ENCODE assay signal across 11 cellular contexts in the genomic region with DNA sequence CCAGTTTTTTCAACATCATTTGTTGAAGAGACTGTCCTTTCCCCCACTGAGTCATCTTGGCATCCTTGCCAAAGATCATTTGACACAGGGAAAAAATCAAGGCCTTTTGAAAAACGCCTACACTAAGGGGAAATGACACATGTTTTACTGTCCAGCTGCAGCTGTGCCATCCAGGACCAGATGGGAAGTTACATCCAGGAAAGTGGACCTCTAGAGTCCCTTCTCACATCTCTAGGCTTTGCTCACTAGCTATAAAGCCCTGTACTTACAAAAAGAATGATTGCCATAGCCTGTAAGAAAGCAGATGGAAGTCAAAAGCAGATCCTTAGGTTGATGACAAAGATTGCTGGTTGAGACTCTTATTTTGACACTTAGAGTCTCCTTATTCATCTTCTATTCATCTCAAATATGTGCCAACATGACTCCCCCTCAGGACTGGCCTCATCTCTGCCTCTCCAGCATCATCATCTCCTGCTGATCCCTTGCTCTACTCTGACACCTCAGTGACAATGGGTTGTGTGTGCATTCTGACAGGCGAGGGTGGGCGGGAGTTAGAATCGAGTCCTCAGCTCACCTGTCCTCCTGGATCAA. TPM values are rescaled to one million over a fixed set of nuclear protein-coding genes. Genes with fewer than 3 reads are reported as not detected.
DNase-seq lines count a peak whose midpoint lies in the region; ATAC-seq and FAIRE-seq lines count a peak whose summit lies in the region.
"Had no signal": no experiment of that assay in that cellular context is flagged by ENCODE, and none has a peak within 500 bp of the region (broad histone marks: within the 10 kb centered on the region; RNA-seq: fewer than 3 reads in every experiment).

No MANE protein-coding gene starts in this region.

- H3K9me3 Mint-ChIP-seq in CD8-positive, alpha-beta memory T cell, result no peaks in the 10 kb centered on the region
- no peaks in the 10 kb centered on the region for H3K9me3 Mint-ChIP-seq in activated naive CD8-positive, alpha-beta T cell treated with anti-CD3 and anti-CD28 coated beads for 36 hours

- no peak overlapping the region for H3K27ac Mint-ChIP-seq in CD8-positive, alpha-beta memory T cell
- no peak overlapping the region for H3K27ac Mint-ChIP-seq in activated naive CD8-positive, alpha-beta T cell treated with anti-CD3 and anti-CD28 coated beads for 36 hours

- H3K27me3 Mint-ChIP-seq in CD8-positive, alpha-beta memory T cell, result peaks cover 0 to 2% of the 10 kb centered on the region in 2 donors
- H3K27me3 Mint-ChIP-seq in activated naive CD8-positive, alpha-beta T cell treated with anti-CD3 and anti-CD28 coated beads for 36 hours, result no peaks in the 10 kb centered on the region

- CTCF ChIA-PET in CD8-positive, alpha-beta memory T cell (lab: Charles Lee), result no interaction called here

- DNase-seq in ELR (ENCODE audit: low read depth), result peak; percentile 93
- peak; percentile 45 for DNase-seq in RCC 7860 (ENCODE audit: low spot score)
- no peak for DNase-seq in epithelial cell of prostate (ENCODE audit: low read depth, low spot score)
- DNase-seq in pulmonary artery endothelial cell (ENCODE audit: low read depth, low spot score), result peak; percentile 60
- DNase-seq in CD8-positive, alpha-beta memory T cell, result no peak
- no peak for DNase-seq in activated naive CD8-positive, alpha-beta T cell treated with anti-CD3 and anti-CD28 coated beads for 36 hours
- DNase-seq: activated CD4-positive, alpha-beta T cell treated with anti-CD3 and anti-CD28 coated beads, Interleukin-2, amount 50 U/mL, for 1 hour; gastrocnemius medialis; midbrain; right lobe of liver had no signal

- ATAC-seq in GM18502 (IDR thresholded peaks at IDR 0.05; ENCODE audit: poor library complexity, unreplicated experiment), result no peak
- ATAC-seq: gastrocnemius medialis had no signal

- H3K4me1 ChIP-seq in CD8-positive, alpha-beta memory T cell (ENCODE audit: insufficient read depth, low read length), result no peaks in the 10 kb centered on the region
- H3K4me1 ChIP-seq: right lobe of liver had no signal

- peaks cover 0 to 4% (median 0%) of the 10 kb centered on the region in 3 donors for H3K36me3 Mint-ChIP-seq in CD8-positive, alpha-beta memory T cell
- no peaks in the 10 kb centered on the region for H3K36me3 Mint-ChIP-seq in activated naive CD8-positive, alpha-beta T cell treated with anti-CD3 and anti-CD28 coated beads for 36 hours

- no peak overlapping the region for H3K4me3 Mint-ChIP-seq in CD8-positive, alpha-beta memory T cell
- no peak overlapping the region for H3K4me3 Mint-ChIP-seq in activated naive CD8-positive, alpha-beta T cell treated with anti-CD3 and anti-CD28 coated beads for 36 hours

- no peaks in the 10 kb centered on the region for H3K36me3 ChIP-seq in CD8-positive, alpha-beta memory T cell (ENCODE audit: insufficient read depth, low read length)
- H3K36me3 ChIP-seq: gastrocnemius medialis, right lobe of liver had no signal

- no peaks in the 10 kb centered on the region for H3K27me3 ChIP-seq in CD8-positive, alpha-beta memory T cell (ENCODE audit: insufficient read depth, low read length, poor library complexity, severe bottlenecking)
- H3K27me3 ChIP-seq: gastrocnemius medialis, right lobe of liver had no signal

- H3K9me3 ChIP-seq in CD8-positive, alpha-beta memory T cell (ENCODE audit: low read length), result no peaks in the 10 kb centered on the region
- H3K9me3 ChIP-seq: gastrocnemius medialis, right lobe of liver had no signal

- no peaks in the 10 kb centered on the region for H3K4me1 Mint-ChIP-seq in CD8-positive, alpha-beta memory T cell
- peaks cover 5% of the 10 kb centered on the region for H3K4me1 Mint-ChIP-seq in activated naive CD8-positive, alpha-beta T cell treated with anti-CD3 and anti-CD28 coated beads for 36 hours

- no peak overlapping the region for H3K4me3 ChIP-seq in CD8-positive, alpha-beta memory T cell (ENCODE audit: low read length)
- H3K4me3 ChIP-seq: gastrocnemius medialis, right lobe of liver had no signal

- POLR2A ChIA-PET in CD8-positive, alpha-beta memory T cell (lab: Charles Lee), result no interaction called here

- peak overlapping the region; percentile 34 for H3K27ac ChIP-seq in epithelial cell of prostate
- H3K27ac ChIP-seq in CD8-positive, alpha-beta memory T cell (ENCODE audit: low read depth, low read length), result no peak overlapping the region
- H3K27ac ChIP-seq: gastrocnemius medialis, right lobe of liver had no signal

- FAIRE-seq in RCC 7860 (lab: Jason Lieb, UNC), result no peak

RNA-seq across cellular contexts. Expression of a gene that starts 22.8 kb away (rescaled TPM):
- 5.9 and 7.3 TPM in 2 replicates for total RNA-seq in pulmonary artery endothelial cell
- under 1 TPM; 0.66 to 0.74 TPM for total RNA-seq in CD8-positive, alpha-beta memory T cell
- 0.74 TPM for polyA plus RNA-seq in CD8-positive, alpha-beta memory T cell
- under 1 TPM; 0.45 to 0.84 TPM for total RNA-seq in activated naive CD8-positive, alpha-beta T cell treated with anti-CD3 and anti-CD28 coated beads for 36 hours

RNA-seq across cellular contexts. Expression of a gene that starts 49.8 kb away (rescaled TPM):
- 10.6 and 19.8 TPM in 2 replicates for total RNA-seq in pulmonary artery endothelial cell
- 10 to 100 TPM; 11.4 to 12.5 TPM for total RNA-seq in CD8-positive, alpha-beta memory T cell
- 12.3 TPM for polyA plus RNA-seq in CD8-positive, alpha-beta memory T cell
- 1 to 10 TPM; 4.8 to 5.6 TPM for total RNA-seq in activated naive CD8-positive, alpha-beta T cell treated with anti-CD3 and anti-CD28 coated beads for 36 hours

Comparison
In these comparisons a context has a peak if more than half of its experiments do, and no peak if none do; other contexts are left out.
1. DNase-seq: peak in ELR (single experiment), RCC 7860 (single experiment) and pulmonary artery endothelial cell (single experiment); none in epithelial cell of prostate (single experiment), CD8-positive, alpha-beta memory T cell (0 of 5) and activated naive CD8-positive, alpha-beta T cell treated with anti-CD3 and anti-CD28 coated beads for 36 hours (single experiment).